8 cellular contexts compared by ENCODE assay signal in genomic region chrX:46686003-46686645, GRCh38.
DNase-seq lines count a peak whose midpoint lies in the region; ATAC-seq, FAIRE-seq and TF ChIP-seq lines count a peak whose summit lies in the region.

No MANE protein-coding gene starts in this region.

- TF ChIP-seq RAD21 in K562 (CRISPR knock-in tag; conservative IDR thresholded peaks at IDR 0.05 in 1 of 2, IDR thresholded peaks at IDR 0.05 in 1 of 2): peak in 1 of 2 experiments; percentile 59; a peak in 2 of 4 replicates

- no peaks in the 10 kb centered on the region for H3K9me1 ChIP-seq in K562 (ENCODE audit: control insufficient read depth, insufficient read depth, low read length)

- H2AFZ ChIP-seq in K562 (ENCODE audit: low read depth, low read length): no peak overlapping the region

- H3K4me2 ChIP-seq in K562 (ENCODE audit: insufficient read depth, low read length): no peak overlapping the region

- no peaks in the 10 kb centered on the region for H3K27me3 ChIP-seq in K562 (ENCODE audit: control insufficient read depth in 2 of 2, insufficient read depth in 2 of 2, low read length in 2 of 2)

- peak; percentile 84 for ATAC-seq in K562
- no peak for ATAC-seq in HG02798 (IDR thresholded peaks at IDR 0.05; ENCODE audit: poor library complexity, unreplicated experiment)

- CTCF ChIA-PET in HEK293T (lab: Yijun Ruan, JAX): interaction anchor here (0.6 to 0.9 kb wide), 4 partner anchors 8 to 131 kb away, joined by 3 to 6 read pairs (median 5); no protein-coding TSS in a partner anchor
- CTCF ChIA-PET in RWPE1 (lab: Yijun Ruan, JAX): no interaction called here
- CTCF ChIA-PET in K562 (lab: Yijun Ruan, JAX; ENCODE audit: low intra/inter-chr PET ratio): no interaction called here

- no peaks in the 10 kb centered on the region for H3K36me3 ChIP-seq in K562 (ENCODE audit: control insufficient read depth, insufficient read depth, low read length)

- TF ChIP-seq CTCF in RWPE1 (conservative IDR thresholded peaks at IDR 0.05; ENCODE audit: low read depth) (peak; percentile 68), K562 (IDR thresholded peaks at IDR 0.05 in 2 of 3, conservative IDR thresholded peaks at IDR 0.05 in 1 of 3; ENCODE audit: insufficient read depth in 2 of 3, low read depth in 1 of 3, low read length in 3 of 3) (peak; percentile 55 to 64 (median 62))

- FAIRE-seq in K562 (lab: Jason Lieb, UNC): no peak

- BruUV-seq in K562 (replicated peaks; lab: Mats Ljungman, UMichigan): no TSS peak

- no peaks in the 10 kb centered on the region for H3K9me3 ChIP-seq in K562 (replicated peaks; ENCODE audit: control insufficient read depth, insufficient read depth, low read depth, low read length)

- peak; percentile 13 for DNase-seq in NCI-H2171 treated with DMSO at 0.1 percent for 48 hours (lab: John Stamatoyannopoulos, UW)
- DNase-seq in NCI-H2171 (lab: John Stamatoyannopoulos, UW): no peak
- DNase-seq in HEK293T (ENCODE audit: extremely low spot score): peak; percentile 61
- no peak for DNase-seq in RWPE1 (ENCODE audit: low spot score)
- DNase-seq in K562 (ENCODE audit: extremely low read depth in 1 of 4, low spot score in 3 of 4): peak; percentile 22 to 50 (median 40)
- DNase-seq in left kidney (ENCODE audit: low read depth, low spot score): peak; percentile 44
- DNase-seq in superior temporal gyrus (ENCODE audit: extremely low spot score): peak; percentile 15

- POLR2A ChIA-PET in HEK293T (lab: Yijun Ruan, JAX): no interaction called here
- POLR2A ChIA-PET in RWPE1 (lab: Yijun Ruan, JAX; ENCODE audit: low non-redundant PET): no interaction called here
- POLR2A ChIA-PET in K562 (lab: Yijun Ruan, JAX): no interaction called here

- no peaks in the 10 kb centered on the region for H4K20me1 ChIP-seq in K562 (replicated peaks; ENCODE audit: control insufficient read depth, insufficient read depth, low read length)

- no peak for TF ChIP-seq EP300 in K562 (IDR thresholded peaks at IDR 0.05; ENCODE audit: low read length)

- no peak overlapping the region for H3K4me3 ChIP-seq in K562

- intact Hi-C loops in K562 (cut with micrococcal nuclease): loop anchor here (5.0 kb wide), 2 partner anchors 139 to 304 kb away; partner anchors contain the start of gene ZNF674

- no peak overlapping the region for H3K27ac ChIP-seq in RWPE1
- H3K27ac ChIP-seq in K562 (ENCODE audit: extremely low read depth, low read depth, low read length): no peak overlapping the region

- no peaks in the 10 kb centered on the region for H3K79me2 ChIP-seq in K562 (ENCODE audit: control insufficient read depth, insufficient read depth, low read length)

- WGBS in K562 (ENCODE audit: insufficient coverage, low coverage, missing lambda C conversion rate): 0% methylated on average over 5 of the region's 5 CpGs

- in situ Hi-C loops in K562 (cut with MboI): no loop called here

- TF ChIP-seq POLR2A in K562 (conservative IDR thresholded peaks at IDR 0.05): no peak

- H3K9ac ChIP-seq in K562 (ENCODE audit: insufficient read depth in 1 of 2, low read depth in 2 of 2, low read length in 2 of 2): no peak overlapping the region

- no peaks in the 10 kb centered on the region for H3K4me1 ChIP-seq in K562 (replicated peaks in 1 of 2; ENCODE audit: control insufficient read depth in 2 of 2, insufficient read depth in 2 of 2, low read length in 2 of 2)

TF ChIP-seq in HEK293T, 16 proteins besides CTCF, POLR2A, EP300 and RAD21:
- no peak for TF ChIP-seq HDGF (IDR thresholded peaks at IDR 0.05; ENCODE audit: borderline replicate concordance)
- no peak for TF ChIP-seq LEF1 (IDR thresholded peaks at IDR 0.05; ENCODE audit: borderline replicate concordance)
- TF ChIP-seq FOXK2 (IDR thresholded peaks at IDR 0.05): no peak
- TF ChIP-seq FOXM1 (IDR thresholded peaks at IDR 0.05; ENCODE audit: borderline replicate concordance): no peak
- no peak for TF ChIP-seq ZNF384 (IDR thresholded peaks at IDR 0.05)

TF ChIP-seq in K562, 482 proteins besides CTCF, POLR2A, EP300 and RAD21:
- TF ChIP-seq POLR2AphosphoS5 (IDR thresholded peaks at IDR 0.05; ENCODE audit: control insufficient read depth, insufficient read depth, low read depth, low read length): no peak
- no peak for TF ChIP-seq NCOA2 (IDR thresholded peaks at IDR 0.05; ENCODE audit: partially characterized antibody in 2 of 2)
- peak; percentile 59; the same call in 1 of the 2 replicates for TF ChIP-seq SMC3 (conservative IDR thresholded peaks at IDR 0.05; ENCODE audit: insufficient read depth, low read depth, low read length)
- TF ChIP-seq ZNF589 (CRISPR knock-in tag; IDR thresholded peaks at IDR 0.05; ENCODE audit: low read depth): no peak
- no peak for TF ChIP-seq PHB2 (IDR thresholded peaks at IDR 0.05; ENCODE audit: low read depth)
- no peak for TF ChIP-seq ZBTB26 (CRISPR knock-in tag; IDR thresholded peaks at IDR 0.05)
TF ChIP-seq in K562: peak in this region for 1.

Comparison
In these comparisons a context has a peak if more than half of its experiments do, and no peak if none do; other contexts are left out.
1. DNase-seq: peak in NCI-H2171 treated with DMSO at 0.1 percent for 48 hours (single experiment), HEK293T (single experiment), K562 (4 of 4), left kidney (single experiment) and superior temporal gyrus (single experiment); none in NCI-H2171 (single experiment) and RWPE1 (single experiment).